ENCODE assay signal across 8 cellular contexts in the genomic region with DNA sequence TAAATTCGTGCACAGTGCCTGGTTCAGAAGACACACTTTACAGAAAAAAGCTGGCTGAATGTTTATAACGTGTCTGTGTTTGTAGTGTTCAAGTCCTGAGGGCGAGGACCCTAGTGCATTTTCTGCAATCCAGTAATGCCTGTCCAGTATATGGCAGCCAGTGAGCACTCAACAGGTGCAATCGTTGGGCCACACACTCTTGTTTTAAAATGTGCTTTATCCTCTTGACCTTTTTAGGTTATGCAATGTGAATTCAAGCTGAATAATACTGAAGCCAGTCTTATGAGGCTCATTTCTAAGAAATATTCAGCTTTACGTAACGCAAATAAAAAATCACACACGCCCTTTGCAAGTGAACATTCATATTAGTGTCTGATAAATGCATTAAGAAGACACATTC. TPM values are rescaled to one million over a fixed set of nuclear protein-coding genes. Genes with fewer than 3 reads are reported as not detected.
A peak's percentile ranks its signal among the peaks of the same experiment; 100 is the strongest.
DNase-seq lines count a peak whose midpoint lies in the region; FAIRE-seq and TF ChIP-seq lines count a peak whose summit lies in the region.

No MANE protein-coding gene starts in this region.

- no peak overlapping the region for H2AK5ac ChIP-seq in H1 (ENCODE audit: low read depth, low read length)

- H2BK12ac ChIP-seq in H1 (ENCODE audit: low read depth, low read length): no peak overlapping the region

- peak overlapping the region; percentile 87 for H3K4me2 ChIP-seq in OCI-LY1 (ENCODE audit: low read length)
- H3K4me2 ChIP-seq in H1 (ENCODE audit: insufficient read depth in 1 of 2, low read depth in 2 of 2, low read length in 2 of 2): peak overlapping the region; percentile 70 to 93

- WGBS in H1 (ENCODE audit: extremely low coverage in 1 of 2, insufficient coverage in 1 of 2, insufficient read length in 1 of 2, insufficient replicate concordance in 2 of 2, low coverage in 1 of 2, low lambda C conversion rate in 2 of 2, missing lambda C conversion rate in 1 of 2), 2 experiments: 64% methylated on average over 7 of the region's 7 CpGs; no CpG with 5 or more reads in 1 of the 2 experiments

- H3K79me2 ChIP-seq in OCI-LY1 (ENCODE audit: insufficient read depth, low read length) (no peaks in the 10 kb centered on the region), H1 (ENCODE audit: control insufficient read depth in 1 of 2, insufficient read depth in 2 of 2, low read length in 2 of 2) (no peaks in the 10 kb centered on the region)

- H3K18ac ChIP-seq in H1 (ENCODE audit: extremely low read depth, low read length): no peak overlapping the region

- H2BK120ac ChIP-seq in H1 (replicated peaks; ENCODE audit: low read depth, low read length): no peak overlapping the region

- H3K4ac ChIP-seq in H1 (replicated peaks; ENCODE audit: insufficient read length, low read depth, low read length): no peak overlapping the region

- H3K4me1 ChIP-seq in OCI-LY1 (ENCODE audit: insufficient read depth, low read length, severe bottlenecking) (peaks cover 16% of the 10 kb centered on the region), H1 (replicated peaks in 1 of 4; ENCODE audit: control insufficient read depth in 3 of 4, insufficient read depth in 4 of 4, low read length in 3 of 4) (peaks cover 0 to 4% (median 3%) of the 10 kb centered on the region in 4 experiments; a peak in 3 of 7 replicates)

- H3K9me3 ChIP-seq in OCI-LY1 (ENCODE audit: low read length) (no peaks in the 10 kb centered on the region), H1 (ENCODE audit: insufficient read depth in 2 of 2, low read depth in 1 of 2, low read length in 1 of 2) (no peaks in the 10 kb centered on the region)

- H3K23me2 ChIP-seq in H1 (ENCODE audit: low read depth, low read length): peaks cover 11% of the 10 kb centered on the region

- FAIRE-seq in H1 (lab: Jason Lieb, UNC): no peak

- no peak overlapping the region for H3K23ac ChIP-seq in H1 (ENCODE audit: insufficient read length)

- intact Hi-C loops in Calu3 (cut with micrococcal nuclease; ENCODE audit: unreplicated experiment): no loop called here

- H3K36me3 Mint-ChIP-seq in Calu3 (ENCODE audit: insufficient read depth, unreplicated experiment) (peaks cover 39% of the 10 kb centered on the region), osteocyte (ENCODE audit: unreplicated experiment) (peaks cover 4% of the 10 kb centered on the region)

- no peak for TF ChIP-seq CTCF in Calu3 (IDR thresholded peaks at IDR 0.05; ENCODE audit: unreplicated experiment)
- TF ChIP-seq CTCF in OCI-LY1 (IDR thresholded peaks at IDR 0.05; ENCODE audit: low read length): no peak
- TF ChIP-seq CTCF in H1 (IDR thresholded peaks at IDR 0.05; ENCODE audit: control extremely low read depth in 1 of 3, insufficient read depth in 1 of 3, low read depth in 1 of 3, low read length in 3 of 3): no peak
- TF ChIP-seq CTCF in osteocyte (IDR thresholded peaks at IDR 0.05): no peak

- no peak overlapping the region for H3K27ac ChIP-seq in OCI-LY1 (ENCODE audit: low read depth, low read length, poor library complexity, severe bottlenecking)
- H3K27ac ChIP-seq in H1 (ENCODE audit: low read depth, low read length): no peak overlapping the region

- H2BK20ac ChIP-seq in H1 (ENCODE audit: low read length): no peak overlapping the region

- H3F3A ChIP-seq in OCI-LY1 (ENCODE audit: insufficient read depth, low read length): no peaks in the 10 kb centered on the region

- no peak for TF ChIP-seq EP300 in H1 (IDR thresholded peaks at IDR 0.05; ENCODE audit: borderline replicate concordance in 1 of 2, low read depth in 2 of 2, low read length in 2 of 2)

- no peaks in the 10 kb centered on the region for H3K9me2 ChIP-seq in OCI-LY1 (ENCODE audit: low read depth, low read length)

- no peak overlapping the region for H4K91ac ChIP-seq in H1 (replicated peaks; ENCODE audit: insufficient read length, low read length)

- H3K14ac ChIP-seq in H1 (ENCODE audit: insufficient read length): no peak overlapping the region

- H3K56ac ChIP-seq in H1 (replicated peaks; ENCODE audit: insufficient read length, low read depth, low read length): no peak overlapping the region

- DNase-seq in Calu3 (no peak), H1 (ENCODE audit: low read depth in 1 of 2, low spot score in 2 of 2) (no peak), osteocyte (ENCODE audit: extremely low spot score, unreplicated experiment) (no peak), dedifferentiated amniotic fluid mesenchymal stem cell (ENCODE audit: extremely low spot score) (no peak), T-helper 9 cell (no peak)
- no peak for DNase-seq in stimulated activated CD4-positive, alpha-beta T cell treated with anti-CD3 and anti-CD28 coated beads, Interleukin-4, amount 100 ng/mL, for 24 hours
- no peak for DNase-seq in stimulated activated CD8-positive, alpha-beta memory T cell treated with anti-CD3 and anti-CD28 coated beads, Interleukin-4, amount 100 ng/mL, for 48 hours

- 0 out of 2 replicates have a peak, but pooled peaks cover 4% of the 10 kb centered on the region for H3K27me3 ChIP-seq in OCI-LY1 (ENCODE audit: insufficient read depth, low read length)
- H3K27me3 ChIP-seq in H1 (replicated peaks in 1 of 4; ENCODE audit: control insufficient read depth in 3 of 4, extremely low read depth in 1 of 4, insufficient read depth in 3 of 4, low read length in 3 of 4): peaks cover 3 to 19% (median 16%) of the 10 kb centered on the region in 4 experiments

- H3K79me1 ChIP-seq in H1 (ENCODE audit: low read depth, low read length): no peaks in the 10 kb centered on the region

- no peak overlapping the region for H4K8ac ChIP-seq in H1 (ENCODE audit: extremely low read depth, insufficient read depth, low read length)

- H4K20me1 ChIP-seq in OCI-LY1 (ENCODE audit: insufficient read depth, low read length) (no peaks in the 10 kb centered on the region), H1 (replicated peaks in 1 of 2; ENCODE audit: control insufficient read depth in 1 of 2, insufficient read depth in 2 of 2, low read length in 2 of 2) (no peaks in the 10 kb centered on the region)

- H2AFZ ChIP-seq in OCI-LY1 (ENCODE audit: low read length) (no peak overlapping the region), H1 (ENCODE audit: low read length) (peak overlapping the region; percentile 61; the same call in 1 of the 2 replicates)

- H3K9ac ChIP-seq in OCI-LY1 (ENCODE audit: low read length) (peak overlapping the region; percentile 49; the same call in 1 of the 2 replicates), H1 (replicated peaks in 1 of 4; ENCODE audit: extremely low read depth in 1 of 4, low read depth in 3 of 4, low read length in 3 of 4) (no peak overlapping the region)

- peaks cover 7% of the 10 kb centered on the region for H3K4me1 Mint-ChIP-seq in Calu3 (ENCODE audit: low read depth, unreplicated experiment)
- peaks cover 7% of the 10 kb centered on the region for H3K4me1 Mint-ChIP-seq in osteocyte (ENCODE audit: unreplicated experiment)

- no peak for TF ChIP-seq RAD21 in H1 (IDR thresholded peaks at IDR 0.05 in 1 of 2, conservative IDR thresholded peaks at IDR 0.05 in 1 of 2; ENCODE audit: low read depth in 2 of 2, low read length in 2 of 2)

- CTCF ChIA-PET in Calu3 (lab: Charles Lee): interaction anchor here (1.1 to 1.6 kb wide), 4 partner anchors 8 to 279 kb away, joined by 3 to 7 read pairs (median 3); no protein-coding TSS in a partner anchor
- CTCF ChIA-PET in H1 (lab: Charles Lee; ENCODE audit: partially characterized antibody): interaction anchor here (0.6 to 1.2 kb wide), 5 partner anchors 10 to 376 kb away, joined by 3 to 4 read pairs (median 3); no protein-coding TSS in a partner anchor

- H2BK15ac ChIP-seq in H1 (ENCODE audit: low read length): no peak overlapping the region

- H3K4me3 Mint-ChIP-seq in Calu3 (ENCODE audit: low read depth, unreplicated experiment) (peak overlapping the region; percentile 100), osteocyte (ENCODE audit: unreplicated experiment) (peak overlapping the region; percentile 83)

- H3K36me3 ChIP-seq in OCI-LY1 (ENCODE audit: insufficient read depth, low read length) (no peaks in the 10 kb centered on the region), H1 (ENCODE audit: control insufficient read depth in 2 of 4, insufficient read depth in 4 of 4, low read length in 3 of 4) (no peaks in the 10 kb centered on the region)

- H2BK5ac ChIP-seq in H1 (ENCODE audit: low read depth, low read length): no peak overlapping the region

- H3K4me3 ChIP-seq in OCI-LY1 (ENCODE audit: low read depth, low read length, poor library complexity, severe bottlenecking) (peak overlapping the region; percentile 65), H1 (ENCODE audit: extremely low read depth in 1 of 4, insufficient read depth in 2 of 4, low read depth in 3 of 4, low read length in 4 of 4) (peak overlapping the region; percentile 51 to 86 (median 70); a peak in 5 of 8 replicates)

- H4K5ac ChIP-seq in H1 (ENCODE audit: insufficient read length, low read depth, low read length): no peak overlapping the region

- no peaks in the 10 kb centered on the region for H3K27me3 Mint-ChIP-seq in Calu3 (ENCODE audit: unreplicated experiment)
- no peaks in the 10 kb centered on the region for H3K27me3 Mint-ChIP-seq in osteocyte (ENCODE audit: unreplicated experiment)

- H3K27ac Mint-ChIP-seq in Calu3 (ENCODE audit: unreplicated experiment): peak overlapping the region; percentile 77
- H3K27ac Mint-ChIP-seq in osteocyte (ENCODE audit: unreplicated experiment): peak overlapping the region; percentile 76

- H3K9me3 Mint-ChIP-seq in Calu3 (ENCODE audit: low read depth, unreplicated experiment): no peaks in the 10 kb centered on the region
- no peaks in the 10 kb centered on the region for H3K9me3 Mint-ChIP-seq in osteocyte (ENCODE audit: unreplicated experiment)

- POLR2A ChIA-PET in H1 (lab: Charles Lee; ENCODE audit: partially characterized antibody): interaction anchor here (0.7 to 1.1 kb wide), 3 partner anchors 13 to 107 kb away, joined by 3 to 4 read pairs (median 3); a partner anchor contains a TSS

- no TSS peak for BruUV-seq in Calu3 (replicated peaks; lab: Mats Ljungman, UMichigan)

- no peak for TF ChIP-seq POLR2A in H1 (IDR thresholded peaks at IDR 0.05; ENCODE audit: control extremely low read depth in 1 of 2, low read depth in 2 of 2, low read length in 2 of 2)

TF ChIP-seq in H1, 55 proteins besides CTCF, POLR2A, EP300 and RAD21 (continues in another document):
- TF ChIP-seq PHF8 (conservative IDR thresholded peaks at IDR 0.05; ENCODE audit: low read depth, low read length) (no peak), RFX5 (IDR thresholded peaks at IDR 0.05; ENCODE audit: borderline replicate concordance, low read depth, low read length) (no peak), SUZ12 (IDR thresholded peaks at IDR 0.05; ENCODE audit: low read length) (no peak)

RNA-seq across cellular contexts. Expression of a gene that starts 0.8 kb away (rescaled TPM):
- total RNA-seq in Calu3 (2022) (6.4 and 6.5 TPM in 2 replicates), osteocyte (19.0 and 19.3 TPM in 2 replicates)
- 5.3 and 5.8 TPM in 2 replicates for total RNA-seq in H1 (2021; fragmentation: NEBNext Ultra II Directional; extraction: Animal tissue kit (Norgen Biotek cat#: 25700))
- polyA plus RNA-seq in H1 (2011; rRNA removed): 2.2 and 2.6 TPM in 2 replicates
- 4.2 TPM for polyA plus RNA-seq in H1 (2011; cell fraction: cytosol; rRNA removed)
- polyA plus RNA-seq in H1 (2011; cell fraction: nucleus; rRNA removed): 6.0 TPM
- polyA plus RNA-seq in H1 (2012, experiment 1 of 2): 4.3 to 5.8 TPM (median 4.6 TPM) in 4 replicates
- 0.85 TPM for polyA plus RNA-seq in H1 (2012, experiment 2 of 2)
- polyA plus RNA-seq in H1 (2013, experiment 1 of 2): 3.1 TPM
- 2.7 TPM for polyA plus RNA-seq in H1 (2013, experiment 2 of 2)
- 5.8 and 5.9 TPM in 2 replicates for polyA minus RNA-seq in H1 (2011; rRNA and poly(A)+ RNA removed)
- 3.5 TPM for polyA minus RNA-seq in H1 (2011; cell fraction: cytosol; rRNA and poly(A)+ RNA removed)
- polyA minus RNA-seq in H1 (2011; cell fraction: nucleus; rRNA and poly(A)+ RNA removed): 6.3 TPM
